12 cellular contexts compared by ENCODE assay signal in the genomic region with DNA sequence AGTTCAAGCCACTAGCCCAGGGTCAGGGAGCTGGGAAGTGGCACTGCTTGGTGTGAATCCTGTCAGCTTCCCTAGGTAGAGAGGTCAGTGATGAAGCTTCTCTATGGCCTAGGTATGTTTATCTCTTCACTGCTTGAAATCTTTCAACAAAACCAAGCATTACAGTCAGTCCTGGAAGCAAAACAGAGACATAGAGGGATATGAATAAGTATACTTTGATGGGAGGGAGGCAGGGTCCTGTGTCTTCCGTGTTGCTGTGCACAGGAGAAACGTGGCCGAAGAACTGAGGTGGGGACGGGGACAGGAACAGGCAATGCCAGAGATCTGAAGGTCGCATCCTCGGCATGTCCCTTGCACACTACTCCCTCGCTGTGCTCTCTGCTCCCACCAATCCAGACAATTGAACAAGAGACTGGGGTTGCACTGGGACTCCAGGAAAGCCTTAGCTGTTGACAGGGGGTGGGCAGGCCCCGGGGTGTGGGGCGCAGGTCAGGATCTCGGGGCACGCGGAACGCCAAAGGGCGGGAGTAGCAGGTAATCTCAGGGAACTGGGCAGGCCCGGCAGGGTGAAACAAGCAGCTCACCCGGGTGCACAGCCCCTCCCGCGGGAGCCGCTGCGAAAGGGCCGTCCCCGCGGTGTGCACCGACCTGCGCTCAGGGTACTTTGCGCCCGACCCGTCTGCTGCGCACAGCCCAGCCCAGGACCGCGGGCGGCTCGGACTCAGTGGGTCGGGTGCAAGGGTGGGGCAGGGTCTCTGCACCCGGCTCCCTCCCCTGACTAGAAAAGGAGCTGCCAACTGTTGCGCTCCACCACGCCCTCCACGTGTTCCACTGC. TPM values are rescaled to one million over a fixed set of nuclear protein-coding genes. Genes with fewer than 3 reads are reported as not detected.
DNase-seq lines count a peak whose midpoint lies in the region; ATAC-seq, FAIRE-seq and TF ChIP-seq lines count a peak whose summit lies in the region.
"Had no signal": no experiment of that assay in that cellular context is flagged by ENCODE, and none has a peak within 500 bp of the region (broad histone marks: within the 10 kb centered on the region; RNA-seq: fewer than 3 reads in every experiment).

A gene (plus strand): TSS at position 810 of the 835 bp plus-strand sequence. CDS start 71 bp downstream, outside the sequence.

- no peak within 1 kb of the TSS for H3K27ac ChIP-seq in BLaER1 treated with 17β-estradiol and CSF1 and Interleukin-3, amounts not matched to agents 10 nM and 100 nM
- H3K27ac ChIP-seq in HEK293 (ENCODE audit: extremely low read depth, low read depth, low read length) (no peak within 1 kb of the TSS), GM12878 (ENCODE audit: control insufficient read depth, insufficient read depth) (no peak within 1 kb of the TSS), psoas muscle (no peak within 1 kb of the TSS)

- H3K36me3 Mint-ChIP-seq in memory B cell = no peaks in the 10 kb centered on the region
- H3K36me3 Mint-ChIP-seq in glutamatergic neuron (ENCODE audit: unreplicated experiment) = no peaks in the 10 kb centered on the region

- 0 out of 22 replicates have a peak, but pooled peaks cover 0 to 3% (median 0%) of the 10 kb centered on the region in 11 experiments for H3K9me3 ChIP-seq in BLaER1 treated with 17β-estradiol and CSF1 and Interleukin-3, amounts not matched to agents 10 nM and 100 nM (replicated peaks in 1 of 11)
- H3K9me3 ChIP-seq in HEK293 (ENCODE audit: control insufficient read depth, insufficient read depth, low read depth, low read length) = no peaks in the 10 kb centered on the region
- no peaks in the 10 kb centered on the region for H3K9me3 ChIP-seq in GM12878 (replicated peaks; ENCODE audit: control insufficient read depth, insufficient read depth, low read length)
- H3K9me3 ChIP-seq in psoas muscle = no peaks in the 10 kb centered on the region

- H3K9ac ChIP-seq in BLaER1 treated with 17β-estradiol and CSF1 and Interleukin-3, amounts not matched to agents 10 nM and 100 nM = no peak within 1 kb of the TSS
- no peak within 1 kb of the TSS for H3K9ac ChIP-seq in GM12878 (ENCODE audit: control insufficient read depth, insufficient read depth, low read length)

- H3K27me3 Mint-ChIP-seq in memory B cell (peaks cover 37% of the 10 kb centered on the region), glutamatergic neuron (ENCODE audit: unreplicated experiment) (peaks cover 40% of the 10 kb centered on the region)

- H3K79me2 ChIP-seq in GM12878 (ENCODE audit: control insufficient read depth, insufficient read depth, low read length) = no peaks in the 10 kb centered on the region

- FAIRE-seq in GM12878 (lab: Jason Lieb, UNC) = no peak
- FAIRE-seq: RCC 7860 had no signal

- no peak for TF ChIP-seq CTCF in HEK293 (tag by site-specific recombination; IDR thresholded peaks at IDR 0.05)
- no peak for TF ChIP-seq CTCF in GM12878 (IDR thresholded peaks at IDR 0.05 in 2 of 3, conservative IDR thresholded peaks at IDR 0.05 in 1 of 3; ENCODE audit: control insufficient read depth in 2 of 3, extremely low read depth in 1 of 3, insufficient read depth in 1 of 3, low read depth in 3 of 3, low read length in 3 of 3)
- TF ChIP-seq CTCF in glutamatergic neuron (IDR thresholded peaks at IDR 0.05; ENCODE audit: partially characterized antibody, unreplicated experiment) = no peak
- TF ChIP-seq CTCF in psoas muscle (IDR thresholded peaks at IDR 0.05) = no peak

- peak; percentile 57 for ATAC-seq in GM12878
- ATAC-seq in memory B cell (ENCODE audit: low read depth) = peak; percentile 42
- no peak for ATAC-seq in GM18511 (IDR thresholded peaks at IDR 0.05; ENCODE audit: unreplicated experiment)
- no peak for ATAC-seq in psoas muscle
- ATAC-seq: HCT116 had no signal

- peaks cover 27 to 67% (median 44%) of the 10 kb centered on the region in 10 experiments for H3K4me1 ChIP-seq in BLaER1 treated with 17β-estradiol and CSF1 and Interleukin-3, amounts not matched to agents 10 nM and 100 nM
- H3K4me1 ChIP-seq in HEK293 (ENCODE audit: control insufficient read depth, insufficient read depth, low read length) (no peaks in the 10 kb centered on the region), GM12878 (ENCODE audit: control insufficient read depth, insufficient read depth, low read length) (no peaks in the 10 kb centered on the region), psoas muscle (no peaks in the 10 kb centered on the region)

- in situ Hi-C loops in GM12878 (cut with MboI) = no loop called here

- DNase-seq in GM12878 (ENCODE audit: low read depth, low spot score) (no peak), memory B cell (ENCODE audit: low spot score in 2 of 2) (no peak), glutamatergic neuron (no peak), GDM1 (lab: John Stamatoyannopoulos, UW) (no peak), psoas muscle (no peak)
- DNase-seq: activated gamma-delta T cell, cortex of kidney had no signal

- CTCF ChIA-PET in HEK293 (lab: Yijun Ruan, JAX) (interaction anchor here (1.0 kb wide), 1 partner anchor 92 kb away, joined by 3 read pairs; no protein-coding TSS in a partner anchor), GM12878 (lab: Yijun Ruan, JAX) (interaction anchor here (1.6 kb wide), 1 partner anchor 155 kb away, joined by 3 read pairs; no protein-coding TSS in a partner anchor)

- H3K4me2 ChIP-seq in BLaER1 treated with 17β-estradiol and CSF1 and Interleukin-3, amounts not matched to agents 10 nM and 100 nM = peak within 1 kb of the TSS; percentile 3 to 67 (median 36); a peak in 14 of 22 replicates
- H3K4me2 ChIP-seq in GM12878 (ENCODE audit: control insufficient read depth, insufficient read depth) = no peak within 1 kb of the TSS

- peaks cover 88 to 99% (median 94%) of the 10 kb centered on the region in 11 experiments for H3K27me3 ChIP-seq in BLaER1 treated with 17β-estradiol and CSF1 and Interleukin-3, amounts not matched to agents 10 nM and 100 nM
- H3K27me3 ChIP-seq in GM12878 (replicated peaks in 1 of 2; ENCODE audit: control insufficient read depth in 2 of 2, insufficient read depth in 2 of 2, low read length in 1 of 2) (peaks cover 22 to 27% of the 10 kb centered on the region in 2 experiments), psoas muscle (ENCODE audit: insufficient read depth in 3 of 3, low read length in 2 of 3) (peaks cover 0 to 46% (median 4%) of the 10 kb centered on the region in 3 donors)

- peaks cover 15% of the 10 kb centered on the region for H3K4me1 Mint-ChIP-seq in memory B cell
- peaks cover 2% of the 10 kb centered on the region for H3K4me1 Mint-ChIP-seq in glutamatergic neuron (ENCODE audit: low read depth, unreplicated experiment)

- TF ChIP-seq EP300 in GM12878 (IDR thresholded peaks at IDR 0.05; ENCODE audit: borderline replicate concordance in 1 of 2, control insufficient read depth in 1 of 2, low read depth in 2 of 2, low read length in 2 of 2) = no peak

- H3K9me3 Mint-ChIP-seq in memory B cell = no peaks in the 10 kb centered on the region
- peaks cover 2% of the 10 kb centered on the region for H3K9me3 Mint-ChIP-seq in glutamatergic neuron (ENCODE audit: unreplicated experiment)

- no peak for TF ChIP-seq RAD21 in GM12878 (IDR thresholded peaks at IDR 0.05; ENCODE audit: insufficient read depth, low read depth, low read length)

- POLR2A ChIA-PET in HEK293 (lab: Yijun Ruan, JAX) = no interaction called here
- POLR2A ChIA-PET in GM12878 (lab: Charles Lee) = no interaction called here

- peaks cover 0 to 35% (median 9%) of the 10 kb centered on the region in 11 experiments; a peak in 13 of 22 replicates for H4K20me1 ChIP-seq in BLaER1 treated with 17β-estradiol and CSF1 and Interleukin-3, amounts not matched to agents 10 nM and 100 nM
- H4K20me1 ChIP-seq in GM12878 (ENCODE audit: control insufficient read depth, insufficient read depth) = no peaks in the 10 kb centered on the region

- 0 out of 20 replicates have a peak within 1 kb of the TSS, but pooled peaks of 1 of the 10 experiments have one; percentile 4 for H3K4me3 ChIP-seq in BLaER1 treated with 17β-estradiol and CSF1 and Interleukin-3, amounts not matched to agents 10 nM and 100 nM
- H3K4me3 ChIP-seq in HEK293 (ENCODE audit: low read depth, low read length) (no peak within 1 kb of the TSS), GM12878 (no peak within 1 kb of the TSS), psoas muscle (no peak within 1 kb of the TSS)

- H3K4me3 Mint-ChIP-seq in memory B cell = peak within 1 kb of the TSS; percentile 8
- H3K4me3 Mint-ChIP-seq in glutamatergic neuron (ENCODE audit: unreplicated experiment) = no peak within 1 kb of the TSS

- whole genome bisulfite sequencing in GM12878 (ENCODE audit: insufficient coverage, insufficient replicate concordance, low lambda C conversion rate, missing lambda C conversion rate) = 25% methylated on average over 35 of the region's 38 CpGs
- 40 to 46% (median 44%) methylated on average over 34 to 38 of the region's 38 CpGs for WGBS in psoas muscle, 3 donors

- intact Hi-C loops in GM12878 (cut with micrococcal nuclease; ENCODE audit: unreplicated experiment) = no loop called here
- intact Hi-C loops in psoas muscle (cut with DNase I) = no loop called here

- RAD21 ChIA-PET in GM12878 (lab: Charles Lee; ENCODE audit: unreplicated experiment) = no interaction called here

- H3K27ac Mint-ChIP-seq in memory B cell = no peak within 1 kb of the TSS
- H3K27ac Mint-ChIP-seq in glutamatergic neuron (ENCODE audit: unreplicated experiment) = no peak within 1 kb of the TSS

- H3K36me3 ChIP-seq in BLaER1 treated with 17β-estradiol and CSF1 and Interleukin-3, amounts not matched to agents 10 nM and 100 nM = no peaks in the 10 kb centered on the region
- H3K36me3 ChIP-seq in HEK293 (ENCODE audit: control insufficient read depth in 2 of 2, insufficient read depth in 1 of 2, low read length in 2 of 2) = no peaks in the 10 kb centered on the region
- H3K36me3 ChIP-seq in GM12878 (ENCODE audit: control insufficient read depth in 2 of 2, insufficient read depth in 2 of 2, low read length in 1 of 2) = no peaks in the 10 kb centered on the region
- no peaks in the 10 kb centered on the region for H3K36me3 ChIP-seq in psoas muscle (ENCODE audit: insufficient read depth in 1 of 2, low read depth in 1 of 2)

- TF ChIP-seq POLR2A in GM12878 (IDR thresholded peaks at IDR 0.05; ENCODE audit: low read depth, low read length) = no peak

- SMC1A ChIA-PET in GM12878 (lab: Charles Lee; ENCODE audit: uncharacterized antibody, unreplicated experiment) = interaction anchor here (1.6 kb wide), 1 partner anchor 33 kb away, joined by 5 read pairs; no protein-coding TSS in a partner anchor

- no TSS peak for BruUV-seq in GM12878 (replicated peaks; lab: Mats Ljungman, UMichigan)

- no peak within 1 kb of the TSS for H2AFZ ChIP-seq in GM12878 (ENCODE audit: control insufficient read depth, low read depth, low read length)

RNA-seq across cellular contexts. Expression of the gene that starts here (rescaled TPM):
- total RNA-seq in GM12878 (2013; cell fraction: nucleolus; rRNA removed) = not detected in 2 replicates
- 0.87 TPM in 1 of 2 replicates, not detected in the other for total RNA-seq in GM12878 (2014; rRNA removed)
- total RNA-seq in GM12878 (2014; rRNA removed; fragmentation: Illumina TruSeq; extraction: Trizol) = not detected in 2 replicates
- 1.3 and 1.8 TPM in 2 replicates for total RNA-seq in GM12878 (2021)
- polyA plus RNA-seq in GM12878 (2011; ENCODE audit: low read depth) = not detected
- 0.53 and 0.86 TPM in 2 replicates for polyA plus RNA-seq in GM12878 (2011; rRNA removed)
- 1.7 and 7.1 TPM in 2 replicates for polyA plus RNA-seq in GM12878 (2011; cell fraction: cytosol; rRNA removed)
- 1.9 and 4.7 TPM in 2 replicates for polyA plus RNA-seq in GM12878 (2011; cell fraction: nucleus; rRNA removed)
- 1.1 and 1.3 TPM in 2 replicates for polyA plus RNA-seq in GM12878 (2012)
- 0.40 TPM in 1 of 2 replicates, not detected in the other for polyA plus RNA-seq in GM12878 (2014; fragmentation: Illumina TruSeq; extraction: Trizol)
- polyA plus RNA-seq in GM12878 (2014; fragmentation: Nextera tagmentation; extraction: Ambion mirVana) = 1 to 10 TPM in 1 of 2 experiments, under 1 TPM in 1; 0.98 to 2.1 TPM
- 0.99 and 2.6 TPM in 2 replicates for polyA plus RNA-seq in GM12878 (2014; rRNA removed)
- 1 to 10 TPM; 5.8 to 6.0 TPM for polyA plus RNA-seq in GM12878 (2016; fragmentation: Nextera tagmentation; extraction: Ambion mirVana)
- 1.0 TPM in 1 of 2 replicates, not detected in the other for polyA minus RNA-seq in GM12878 (2011; rRNA and poly(A)+ RNA removed)
- not detected in 2 replicates for polyA minus RNA-seq in GM12878 (2011; cell fraction: cytosol; rRNA and poly(A)+ RNA removed)
- polyA minus RNA-seq in GM12878 (2011; cell fraction: nucleus; rRNA and poly(A)+ RNA removed) = not detected in 2 replicates
- total RNA-seq in glutamatergic neuron (ENCODE audit: unreplicated experiment) = not detected
- total RNA-seq in psoas muscle = not detected
- polyA plus RNA-seq in psoas muscle = not detected

Comparison
In these comparisons a context has a peak if more than half of its experiments do, and no peak if none do; other contexts are left out.
1. ATAC-seq: peak in GM12878 (single experiment) and memory B cell (single experiment); none in GM18511 (single experiment) and psoas muscle (0 of 4).